10 cellular contexts compared by ENCODE assay signal in genomic region chr17:79007504-79008381, GRCh38. TPM values are rescaled to one million over a fixed set of nuclear protein-coding genes. Genes with fewer than 3 reads are reported as not detected.
DNase-seq lines count a peak whose midpoint lies in the region; ATAC-seq and TF ChIP-seq lines count a peak whose summit lies in the region.
"Had no signal": no experiment of that assay in that cellular context is flagged by ENCODE, and none has a peak within 500 bp of the region (broad histone marks: within the 10 kb centered on the region; RNA-seq: fewer than 3 reads in every experiment).

No MANE protein-coding gene starts in this region.

- H3K27me3 ChIP-seq in A673 (replicated peaks; ENCODE audit: insufficient read depth, low read depth, low read length, poor library complexity) (no peaks in the 10 kb centered on the region), muscle layer of duodenum (ENCODE audit: low read depth, low read length) (no peaks in the 10 kb centered on the region)
- H3K27me3 ChIP-seq: SJSA1 had no signal

- H3K4me1 Mint-ChIP-seq in HFFc6 (ENCODE audit: low read depth) (peaks cover 50% of the 10 kb centered on the region), brain (peaks cover 58% of the 10 kb centered on the region)

- H3K27ac ChIP-seq in A673 (ENCODE audit: low read depth, low read length, poor library complexity, severe bottlenecking) (peak overlapping the region; percentile 91), muscle layer of duodenum (ENCODE audit: low read length) (peak overlapping the region; percentile 76)
- H3K27ac ChIP-seq: SJSA1 had no signal

- H3K27ac Mint-ChIP-seq in HFFc6 (peak overlapping the region; percentile 38), brain (peak overlapping the region; percentile 81 to 98 (median 89))

- H3K9me3 ChIP-seq in A673 (ENCODE audit: low read depth, low read length, poor library complexity, severe bottlenecking) (no peaks in the 10 kb centered on the region), muscle layer of duodenum (ENCODE audit: control insufficient read depth in 1 of 2, low read length in 2 of 2) (no peaks in the 10 kb centered on the region)
- H3K9me3 ChIP-seq: SJSA1 had no signal

- H3K4me1 ChIP-seq in A673 (ENCODE audit: insufficient read depth, low read length, poor library complexity, severe bottlenecking) (peaks cover 6% of the 10 kb centered on the region), muscle layer of duodenum (ENCODE audit: control insufficient read depth in 1 of 2, insufficient read depth in 2 of 2, low read length in 2 of 2) (peaks cover 11 to 20% of the 10 kb centered on the region in 2 donors)

- BruUV-seq in A673 (replicated peaks; lab: Mats Ljungman, UMichigan), result no TSS peak

- H3K9me3 Mint-ChIP-seq in HFFc6 (no peaks in the 10 kb centered on the region; the same call in 1 of the 2 replicates), brain (peaks cover 0 to 8% (median 4%) of the 10 kb centered on the region in 5 experiments)

- no peak for DNase-seq in A673 (ENCODE audit: low spot score)
- DNase-seq in HFFc6, result no peak
- DNase-seq in hypothalamus (lab: John Stamatoyannopoulos, UW), result no peak
- no peak for DNase-seq in middle frontal gyrus (ENCODE audit: extremely low spot score, low spot score)
- DNase-seq in DMS153 treated with DMSO at 0.1 percent for 48 hours (lab: John Stamatoyannopoulos, UW; ENCODE audit: unreplicated experiment), result no peak
- DNase-seq: KG1 had no signal

- no peaks in the 10 kb centered on the region for H3K36me3 ChIP-seq in A673 (ENCODE audit: insufficient read depth, low read length, poor library complexity, severe bottlenecking)
- H3K36me3 ChIP-seq in muscle layer of duodenum (ENCODE audit: control insufficient read depth in 1 of 2, insufficient read depth in 2 of 2, low read length in 2 of 2), result no peaks in the 10 kb centered on the region

- no peak for ATAC-seq in HG03378 (IDR thresholded peaks at IDR 0.05; ENCODE audit: unreplicated experiment)

- POLR2A ChIA-PET in A673 (lab: Charles Lee; ENCODE audit: low non-redundant PET), result no interaction called here

- H3K4me3 Mint-ChIP-seq in HFFc6 (peak overlapping the region; percentile 91), brain (peak overlapping the region; percentile 84 to 97 (median 91))

- CTCF ChIA-PET in A673 (lab: Charles Lee), result no interaction called here

- H3K4me3 ChIP-seq in A673 (ENCODE audit: low read depth, low read length, poor library complexity, severe bottlenecking), result peak overlapping the region; percentile 99
- H3K4me3 ChIP-seq in muscle layer of duodenum (ENCODE audit: low read depth in 1 of 2, low read length in 2 of 2), result peak overlapping the region in 1 of 2 donors; percentile 88

- H3K36me3 Mint-ChIP-seq in HFFc6 (ENCODE audit: low read depth) (peaks cover 15% of the 10 kb centered on the region), brain (no peaks in the 10 kb centered on the region)

- intact Hi-C loops in A673 (cut with micrococcal nuclease; ENCODE audit: unreplicated experiment), result no loop called here

- no peak for TF ChIP-seq CTCF in A673 (conservative IDR thresholded peaks at IDR 0.05; ENCODE audit: low read depth, low read length)
- no peak for TF ChIP-seq CTCF in HFFc6 (IDR thresholded peaks at IDR 0.05)
- TF ChIP-seq CTCF in brain (conservative IDR thresholded peaks at IDR 0.05), result no peak

- H3K27me3 Mint-ChIP-seq in HFFc6 (ENCODE audit: insufficient read depth) (no peaks in the 10 kb centered on the region; the same call in 1 of the 2 replicates), brain (no peaks in the 10 kb centered on the region)

RNA-seq across cellular contexts. Expression of gene CANT1, which starts 1.8 kb away (rescaled TPM):
- total RNA-seq in A673 (2021), result 54.2 and 67.9 TPM in 2 replicates
- 100 to 1,000 TPM in 2 of 6 experiments, 10 to 100 TPM in 4; 84.2 to 103 (median 92.4) TPM for total RNA-seq in HFFc6 (2021; fragmentation: NEBNext Ultra II Directional; extraction: Animal tissue kit (Norgen Biotek cat#: 25700))
- 64.2 TPM for polyA plus RNA-seq in brain (ENCODE audit: insufficient read depth, low read depth, low replicate concordance)

RNA-seq across cellular contexts. Expression of gene C1QTNF1, which starts 16.2 kb away (rescaled TPM):
- total RNA-seq in A673 (2021), result 3.8 and 6.3 TPM in 2 replicates
- total RNA-seq in HFFc6 (2021; fragmentation: NEBNext Ultra II Directional; extraction: Animal tissue kit (Norgen Biotek cat#: 25700)), result 10 to 100 TPM in 2 of 6 experiments, 1 to 10 TPM in 4; 8.0 to 15.0 (median 8.6) TPM
- polyA plus RNA-seq in brain (ENCODE audit: insufficient read depth, low read depth, low replicate concordance), result 16.9 TPM

RNA-seq across cellular contexts. Expression of gene LGALS3BP, which starts 28.0 kb away (rescaled TPM):
- total RNA-seq in A673 (2021), result 295 and 324 TPM in 2 replicates
- 10 to 100 TPM; 31.1 to 46.4 (median 43.4) TPM for total RNA-seq in HFFc6 (2021; fragmentation: NEBNext Ultra II Directional; extraction: Animal tissue kit (Norgen Biotek cat#: 25700))
- polyA plus RNA-seq in brain (ENCODE audit: insufficient read depth, low read depth, low replicate concordance), result 265 TPM
